In genomic region chrX:116240446-116240845, GRCh38 we compare ENCODE assay signal across 17 cellular contexts.
A peak's percentile ranks its signal among the peaks of the same experiment; 100 is the strongest.
DNase-seq lines count a peak whose midpoint lies in the region; ATAC-seq, FAIRE-seq and TF ChIP-seq lines count a peak whose summit lies in the region.
"Had no signal": no experiment of that assay in that cellular context is flagged by ENCODE, and none has a peak within 500 bp of the region (broad histone marks: within the 10 kb centered on the region; RNA-seq: fewer than 3 reads in every experiment).

No MANE protein-coding gene starts in this region.

- TF ChIP-seq POLR2A in prostate gland (IDR thresholded peaks at IDR 0.05) (no peak), HepG2 (IDR thresholded peaks at IDR 0.05; ENCODE audit: insufficient read depth in 1 of 2, low read depth in 2 of 2, low read length in 2 of 2) (no peak)

- no peak overlapping the region for H3K9ac ChIP-seq in colonic mucosa (ENCODE audit: low read depth in 2 of 2, low read length in 2 of 2)
- no peak overlapping the region for H3K9ac ChIP-seq in HepG2 (ENCODE audit: insufficient read depth, low read depth, low read length)

- TF ChIP-seq EP300 in HepG2 (IDR thresholded peaks at IDR 0.05; ENCODE audit: low read depth in 2 of 2, low read length in 2 of 2), result no peak
- no peak for TF ChIP-seq EP300 in HepG2 (CRISPR knock-in tag; IDR thresholded peaks at IDR 0.05; ENCODE audit: borderline replicate concordance)

- no peak for TF ChIP-seq RAD21 in HepG2 (CRISPR knock-in tag; IDR thresholded peaks at IDR 0.05)

- DNase-seq in M059J (ENCODE audit: low read depth), result peak; percentile 39
- peak; percentile 90 for DNase-seq in NCI-H748 (lab: John Stamatoyannopoulos, UW; ENCODE audit: unreplicated experiment)
- no peak for DNase-seq in colonic mucosa
- DNase-seq in prostate gland (ENCODE audit: low spot score), result peak; percentile 36
- no peak for DNase-seq in HepG2 (ENCODE audit: low spot score)
- no peak for DNase-seq in activated CD4-positive, CD25-positive, alpha-beta regulatory T cell (lab: John Stamatoyannopoulos, UW)
- DNase-seq in T-helper 17 cell, result no peak
- DNase-seq in SKM-1 (lab: John Stamatoyannopoulos, UW; ENCODE audit: unreplicated experiment), result no peak
- DNase-seq: activated CD4-positive, alpha-beta memory T cell treated with anti-CD3 and anti-CD28 coated beads for 36 hours; activated gamma-delta T cell treated with Interleukin-2 at 50 U/mL for 16 hours; CD4-positive, CD25-positive, alpha-beta regulatory T cell; NCI-H1694 treated with DMSO at 0.1 percent for 48 hours; Peyer's patch; testis had no signal

- H3K4me3 ChIP-seq in colonic mucosa, result no peak overlapping the region
- no peak overlapping the region for H3K4me3 ChIP-seq in prostate gland
- no peak overlapping the region for H3K4me3 ChIP-seq in HepG2 (replicated peaks in 1 of 3; ENCODE audit: insufficient read depth in 1 of 3, low read depth in 2 of 3, low read length in 3 of 3)
- H3K4me3 ChIP-seq: cardiac muscle cell, hepatocyte, lung, testis had no signal

- H3K27ac Mint-ChIP-seq in T-helper 17 cell, result no peak overlapping the region
- H3K27ac Mint-ChIP-seq: activated CD4-positive, alpha-beta memory T cell treated with anti-CD3 and anti-CD28 coated beads for 36 hours; CD4-positive, CD25-positive, alpha-beta regulatory T cell had no signal

- BruUV-seq in HepG2 (replicated peaks; lab: Mats Ljungman, UMichigan), result no TSS peak

- CTCF ChIA-PET in HepG2 (lab: Yijun Ruan, JAX; ENCODE audit: low intra/inter-chr PET ratio, low total read pairs), result no interaction called here

- no peaks in the 10 kb centered on the region for H3K36me3 Mint-ChIP-seq in T-helper 17 cell (ENCODE audit: low read depth)
- H3K36me3 Mint-ChIP-seq: activated CD4-positive, alpha-beta memory T cell treated with anti-CD3 and anti-CD28 coated beads for 36 hours; CD4-positive, CD25-positive, alpha-beta regulatory T cell had no signal

- POLR2A ChIA-PET in HepG2 (lab: Yijun Ruan, JAX), result no interaction called here

- in situ Hi-C loops in HepG2 (cut with HindIII; ENCODE audit: extremely low pct_ligation_motif_present, low pct_unique_long_range_greater_than_20kb), result no loop called here

- H3K27ac ChIP-seq in colonic mucosa (peak overlapping the region; percentile 73), prostate gland (peak overlapping the region; percentile 33 to 61), HepG2 (ENCODE audit: extremely low read length, insufficient read depth, low read length) (no peak overlapping the region)
- H3K27ac ChIP-seq: cardiac muscle cell, hepatocyte, Peyer's patch, testis had no signal

- TF ChIP-seq CTCF in colonic mucosa (IDR thresholded peaks at IDR 0.05) (no peak), prostate gland (IDR thresholded peaks at IDR 0.05) (no peak), HepG2 (CRISPR knock-in tag; IDR thresholded peaks at IDR 0.05) (no peak)

- H3K9me3 ChIP-seq in colonic mucosa (no peaks in the 10 kb centered on the region), prostate gland (no peaks in the 10 kb centered on the region), HepG2 (ENCODE audit: low read length) (no peaks in the 10 kb centered on the region), T-helper 17 cell (ENCODE audit: control insufficient read depth, low read length, poor library complexity, severe bottlenecking) (no peaks in the 10 kb centered on the region)
- H3K9me3 ChIP-seq: Peyer's patch, testis had no signal

- intact Hi-C loops in colonic mucosa (cut with DNase I), result no loop called here
- intact Hi-C loops in prostate gland (cut with DNase I), result no loop called here
- intact Hi-C loops in HepG2 (cut with micrococcal nuclease; ENCODE audit: unreplicated experiment), result no loop called here

- FAIRE-seq in HepG2 (lab: Jason Lieb, UNC), result no peak

- H3K27me3 Mint-ChIP-seq in T-helper 17 cell, result no peaks in the 10 kb centered on the region
- H3K27me3 Mint-ChIP-seq: activated CD4-positive, alpha-beta memory T cell treated with anti-CD3 and anti-CD28 coated beads for 36 hours; CD4-positive, CD25-positive, alpha-beta regulatory T cell had no signal

- H4K20me1 ChIP-seq in HepG2 (ENCODE audit: insufficient read depth, low read length), result no peaks in the 10 kb centered on the region

- no peaks in the 10 kb centered on the region for H3K4me1 Mint-ChIP-seq in T-helper 17 cell
- H3K4me1 Mint-ChIP-seq: CD4-positive, CD25-positive, alpha-beta regulatory T cell had no signal

- no peak overlapping the region for H3K4me3 Mint-ChIP-seq in T-helper 17 cell
- H3K4me3 Mint-ChIP-seq: activated CD4-positive, alpha-beta memory T cell treated with anti-CD3 and anti-CD28 coated beads for 36 hours; CD4-positive, CD25-positive, alpha-beta regulatory T cell had no signal

- H3K36me3 ChIP-seq in colonic mucosa (no peaks in the 10 kb centered on the region), prostate gland (no peaks in the 10 kb centered on the region), HepG2 (replicated peaks in 1 of 2; ENCODE audit: control insufficient read depth in 1 of 2, insufficient read depth in 2 of 2, low read length in 2 of 2) (no peaks in the 10 kb centered on the region)
- H3K36me3 ChIP-seq: cardiac muscle cell, Peyer's patch had no signal

- ATAC-seq in HepG2 (no peak), T-helper 17 cell (no peak)

- H3K4me1 ChIP-seq in colonic mucosa (no peaks in the 10 kb centered on the region), prostate gland (replicated peaks) (no peaks in the 10 kb centered on the region), HepG2 (ENCODE audit: insufficient read depth, low read length) (no peaks in the 10 kb centered on the region)
- H3K4me1 ChIP-seq: Peyer's patch, testis had no signal

- WGBS in prostate gland, result 30% methylated on average over 3 of the region's 3 CpGs
- 27% methylated on average over 3 of the region's 3 CpGs for WGBS in HepG2 (ENCODE audit: low lambda C conversion rate)

- no peaks in the 10 kb centered on the region for H3K79me2 ChIP-seq in HepG2 (ENCODE audit: insufficient read depth, low read length)
- H3K79me2 ChIP-seq: hepatocyte had no signal

- H3K27me3 ChIP-seq in colonic mucosa (no peaks in the 10 kb centered on the region), prostate gland (replicated peaks; ENCODE audit: insufficient read depth) (no peaks in the 10 kb centered on the region), HepG2 (ENCODE audit: control insufficient read depth in 1 of 2, insufficient read depth in 2 of 2, low read length in 2 of 2) (no peaks in the 10 kb centered on the region)
- H3K27me3 ChIP-seq: cardiac muscle cell, hepatocyte, Peyer's patch, testis had no signal

- H3K4me2 ChIP-seq in HepG2 (ENCODE audit: low read depth, low read length), result no peak overlapping the region
- H3K4me2 ChIP-seq: hepatocyte had no signal

- no peak overlapping the region for H2AFZ ChIP-seq in HepG2 (ENCODE audit: low read length)
- H2AFZ ChIP-seq: hepatocyte had no signal

TF ChIP-seq in HepG2, 621 proteins besides CTCF, POLR2A, EP300 and RAD21 (continues in another document):
- no peak for TF ChIP-seq HMGA1 (CRISPR knock-in tag; conservative IDR thresholded peaks at IDR 0.05)
- TF ChIP-seq, protein P1, sequence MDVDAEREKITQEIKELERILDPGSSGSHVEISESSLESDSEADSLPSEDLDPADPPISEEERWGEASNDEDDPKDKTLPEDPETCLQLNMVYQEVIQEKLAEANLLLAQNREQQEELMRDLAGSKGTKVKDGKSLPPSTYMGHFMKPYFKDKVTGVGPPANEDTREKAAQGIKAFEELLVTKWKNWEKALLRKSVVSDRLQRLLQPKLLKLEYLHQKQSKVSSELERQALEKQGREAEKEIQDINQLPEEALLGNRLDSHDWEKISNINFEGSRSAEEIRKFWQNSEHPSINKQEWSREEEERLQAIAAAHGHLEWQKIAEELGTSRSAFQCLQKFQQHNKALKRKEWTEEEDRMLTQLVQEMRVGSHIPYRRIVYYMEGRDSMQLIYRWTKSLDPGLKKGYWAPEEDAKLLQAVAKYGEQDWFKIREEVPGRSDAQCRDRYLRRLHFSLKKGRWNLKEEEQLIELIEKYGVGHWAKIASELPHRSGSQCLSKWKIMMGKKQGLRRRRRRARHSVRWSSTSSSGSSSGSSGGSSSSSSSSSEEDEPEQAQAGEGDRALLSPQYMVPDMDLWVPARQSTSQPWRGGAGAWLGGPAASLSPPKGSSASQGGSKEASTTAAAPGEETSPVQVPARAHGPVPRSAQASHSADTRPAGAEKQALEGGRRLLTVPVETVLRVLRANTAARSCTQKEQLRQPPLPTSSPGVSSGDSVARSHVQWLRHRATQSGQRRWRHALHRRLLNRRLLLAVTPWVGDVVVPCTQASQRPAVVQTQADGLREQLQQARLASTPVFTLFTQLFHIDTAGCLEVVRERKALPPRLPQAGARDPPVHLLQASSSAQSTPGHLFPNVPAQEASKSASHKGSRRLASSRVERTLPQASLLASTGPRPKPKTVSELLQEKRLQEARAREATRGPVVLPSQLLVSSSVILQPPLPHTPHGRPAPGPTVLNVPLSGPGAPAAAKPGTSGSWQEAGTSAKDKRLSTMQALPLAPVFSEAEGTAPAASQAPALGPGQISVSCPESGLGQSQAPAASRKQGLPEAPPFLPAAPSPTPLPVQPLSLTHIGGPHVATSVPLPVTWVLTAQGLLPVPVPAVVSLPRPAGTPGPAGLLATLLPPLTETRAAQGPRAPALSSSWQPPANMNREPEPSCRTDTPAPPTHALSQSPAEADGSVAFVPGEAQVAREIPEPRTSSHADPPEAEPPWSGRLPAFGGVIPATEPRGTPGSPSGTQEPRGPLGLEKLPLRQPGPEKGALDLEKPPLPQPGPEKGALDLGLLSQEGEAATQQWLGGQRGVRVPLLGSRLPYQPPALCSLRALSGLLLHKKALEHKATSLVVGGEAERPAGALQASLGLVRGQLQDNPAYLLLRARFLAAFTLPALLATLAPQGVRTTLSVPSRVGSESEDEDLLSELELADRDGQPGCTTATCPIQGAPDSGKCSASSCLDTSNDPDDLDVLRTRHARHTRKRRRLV (CRISPR knock-in tag; IDR thresholded peaks at IDR 0.05), result no peak
- TF ChIP-seq, protein P2, sequence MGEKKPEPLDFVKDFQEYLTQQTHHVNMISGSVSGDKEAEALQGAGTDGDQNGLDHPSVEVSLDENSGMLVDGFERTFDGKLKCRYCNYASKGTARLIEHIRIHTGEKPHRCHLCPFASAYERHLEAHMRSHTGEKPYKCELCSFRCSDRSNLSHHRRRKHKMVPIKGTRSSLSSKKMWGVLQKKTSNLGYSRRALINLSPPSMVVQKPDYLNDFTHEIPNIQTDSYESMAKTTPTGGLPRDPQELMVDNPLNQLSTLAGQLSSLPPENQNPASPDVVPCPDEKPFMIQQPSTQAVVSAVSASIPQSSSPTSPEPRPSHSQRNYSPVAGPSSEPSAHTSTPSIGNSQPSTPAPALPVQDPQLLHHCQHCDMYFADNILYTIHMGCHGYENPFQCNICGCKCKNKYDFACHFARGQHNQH (CRISPR knock-in tag; IDR thresholded peaks at IDR 0.05), result no peak
- no peak for TF ChIP-seq PAX8 (CRISPR knock-in tag; IDR thresholded peaks at IDR 0.05; ENCODE audit: borderline replicate concordance)
- no peak for TF ChIP-seq ZNF24 (IDR thresholded peaks at IDR 0.05)

Comparison
In these comparisons a context has a peak if more than half of its experiments do, and no peak if none do; other contexts are left out.
1. DNase-seq: peak in M059J (single experiment), NCI-H748 (single experiment) and prostate gland (single experiment); none in colonic mucosa (single experiment), HepG2 (single experiment), activated CD4-positive, CD25-positive, alpha-beta regulatory T cell (0 of 4), T-helper 17 cell (0 of 3) and SKM-1 (single experiment).